ENCODE assay signal across 12 cellular contexts in the genomic region with DNA sequence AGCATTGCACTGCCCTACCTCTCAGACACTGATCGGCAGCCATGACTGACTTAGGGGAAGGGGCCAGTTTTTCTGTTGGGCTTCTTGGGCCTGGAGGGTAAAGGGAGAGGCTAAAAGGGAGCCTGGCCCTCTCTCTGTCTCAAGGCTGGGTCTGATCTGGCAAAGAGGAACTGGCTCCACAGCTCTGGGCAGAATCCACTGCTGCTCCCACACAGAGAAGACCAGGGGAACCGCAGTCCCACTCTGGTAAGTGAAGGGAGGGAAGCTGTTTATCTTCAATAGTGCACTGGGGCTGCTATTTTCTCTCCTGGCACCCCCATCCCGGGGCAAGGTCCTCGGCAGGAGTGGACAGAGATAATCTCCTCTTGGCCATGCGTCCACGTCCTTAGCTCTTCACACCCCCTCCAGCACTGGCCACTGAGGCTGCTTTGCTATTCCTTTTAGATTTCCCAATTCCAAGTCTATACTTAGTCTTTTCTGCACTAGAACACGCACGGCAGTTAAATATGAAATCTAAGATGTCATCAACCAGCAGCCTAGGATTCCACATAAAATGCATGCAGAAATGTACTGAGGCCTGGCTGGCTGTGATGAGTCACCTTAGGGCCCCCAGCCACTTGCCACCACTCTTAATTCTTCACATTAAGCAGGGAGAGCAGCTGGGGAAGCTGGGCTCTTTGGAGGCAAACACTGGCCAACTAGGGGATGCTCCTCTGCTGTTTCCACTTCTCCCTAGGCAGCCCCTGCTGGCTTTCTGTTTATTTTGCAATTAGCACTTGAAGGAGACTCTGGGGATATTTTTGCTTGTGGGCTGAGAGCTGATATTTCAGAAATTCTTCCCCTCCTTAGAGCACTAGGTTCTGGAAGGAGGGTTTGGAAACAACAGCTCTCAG.
A peak's percentile ranks its signal among the peaks of the same experiment; 100 is the strongest.
DNase-seq lines count a peak whose midpoint lies in the region; ATAC-seq and TF ChIP-seq lines count a peak whose summit lies in the region.
"Had no signal": no experiment of that assay in that cellular context is flagged by ENCODE, and none has a peak within 500 bp of the region (broad histone marks: within the 10 kb centered on the region; RNA-seq: fewer than 3 reads in every experiment).

No MANE protein-coding gene starts in this region.

- TF ChIP-seq CTCF in fibroblast of villous mesenchyme (IDR thresholded peaks at IDR 0.05; ENCODE audit: insufficient read depth, low read depth, low read length) = no peak

- ATAC-seq in HG03159 (IDR thresholded peaks at IDR 0.05; ENCODE audit: unreplicated experiment) = no peak
- no peak for ATAC-seq in GM18909 (IDR thresholded peaks at IDR 0.05; ENCODE audit: poor library complexity, unreplicated experiment)

- no peak overlapping the region for H3K4me3 ChIP-seq in fibroblast of villous mesenchyme (ENCODE audit: low read depth, low read length)
- H3K4me3 ChIP-seq: esophagus muscularis mucosa had no signal

- peak; percentile 32 for DNase-seq in NCI-H748 (lab: John Stamatoyannopoulos, UW; ENCODE audit: unreplicated experiment)
- no peak for DNase-seq in NCI-H748 treated with DMSO at 0.1 percent for 48 hours (lab: John Stamatoyannopoulos, UW)
- peak; percentile 13 for DNase-seq in SHP77 treated with DMSO at 0.1 percent for 48 hours (lab: John Stamatoyannopoulos, UW)
- peak; percentile 62 for DNase-seq in fibroblast of villous mesenchyme (ENCODE audit: low read depth)
- DNase-seq in smooth muscle cell of the brain vasculature (ENCODE audit: low read depth, low spot score) = peak; percentile 29
- no peak for DNase-seq in stimulated activated CD4-positive, alpha-beta T cell treated with anti-CD3 and anti-CD28 coated beads, Interleukin-4, amount 100 ng/mL, for 24 hours
- DNase-seq: ACHN; activated CD4-positive, alpha-beta T cell treated with anti-CD3 and anti-CD28 coated beads, Interleukin-2, amount 50 U/mL, for 48 hours; stimulated activated CD4-positive, alpha-beta T cell treated with anti-CD3 and anti-CD28 coated beads, Interleukin-12 subunit alpha, Interleukin-12 subunit beta, amount 100 ng/mL, for 4 hours had no signal

Comparison
In these comparisons a context has a peak if more than half of its experiments do, and no peak if none do; other contexts are left out.
1. DNase-seq: peak in NCI-H748 (single experiment), SHP77 treated with DMSO at 0.1 percent for 48 hours (single experiment), fibroblast of villous mesenchyme (single experiment) and smooth muscle cell of the brain vasculature (single experiment); none in NCI-H748 treated with DMSO at 0.1 percent for 48 hours (single experiment) and stimulated activated CD4-positive, alpha-beta T cell treated with anti-CD3 and anti-CD28 coated beads, Interleukin-4, amount 100 ng/mL, for 24 hours (single experiment).